Comparison of ENCODE assay signal across 20 cellular contexts in the genomic region with DNA sequence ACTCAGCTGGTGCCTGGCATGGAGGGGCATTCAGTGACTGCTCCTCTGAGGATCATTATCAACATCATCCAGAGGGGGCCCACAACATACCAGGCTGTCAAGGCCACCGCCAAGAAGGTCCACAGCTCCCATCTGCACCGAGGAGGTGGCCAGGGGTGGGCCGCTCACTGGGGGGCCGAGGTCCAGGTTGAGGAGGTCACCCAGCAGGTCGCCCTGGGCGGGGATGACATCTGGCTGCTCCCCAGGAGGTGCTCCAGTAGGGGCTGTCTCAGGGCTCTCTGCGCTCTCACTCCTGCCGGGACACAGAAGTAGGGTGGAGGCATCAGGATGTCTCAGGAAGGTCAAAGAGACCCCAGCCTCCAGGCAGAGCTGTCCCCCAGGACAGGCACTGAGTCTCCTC. TPM values are rescaled to one million over a fixed set of nuclear protein-coding genes. Genes with fewer than 3 reads are reported as not detected.
DNase-seq lines count a peak whose midpoint lies in the region; ATAC-seq and TF ChIP-seq lines count a peak whose summit lies in the region.
"Had no signal": no experiment of that assay in that cellular context is flagged by ENCODE, and none has a peak within 500 bp of the region (broad histone marks: within the 10 kb centered on the region; RNA-seq: fewer than 3 reads in every experiment).

No MANE protein-coding gene starts in this region.

- H3K4ac ChIP-seq in neuronal stem cell (ENCODE audit: low read length): no peak overlapping the region

- H3K9me3 Mint-ChIP-seq in effector memory CD8-positive, alpha-beta T cell: no peaks in the 10 kb centered on the region
- H3K9me3 Mint-ChIP-seq: CD4-positive, CD25-positive, alpha-beta regulatory T cell; CD8-positive, alpha-beta T cell; H9; HFFc6 had no signal

- H3K36me3 Mint-ChIP-seq in effector memory CD8-positive, alpha-beta T cell (ENCODE audit: insufficient read depth): peaks cover 57% of the 10 kb centered on the region

- TF ChIP-seq CTCF in C4-2B (conservative IDR thresholded peaks at IDR 0.05): no peak
- TF ChIP-seq CTCF in PC-3 (conservative IDR thresholded peaks at IDR 0.05; ENCODE audit: low read depth, low read length): no peak

- H4K8ac ChIP-seq in neuronal stem cell (ENCODE audit: low read depth, low read length): no peak overlapping the region

- no peak overlapping the region for H3K4me3 Mint-ChIP-seq in effector memory CD8-positive, alpha-beta T cell
- H3K4me3 Mint-ChIP-seq: B cell; CD4-positive, CD25-positive, alpha-beta regulatory T cell; CD8-positive, alpha-beta T cell; H9; HFFc6 had no signal

- H3K18ac ChIP-seq in neuronal stem cell (ENCODE audit: low read length): no peak overlapping the region

- no peak for ATAC-seq in PC-3
- ATAC-seq in effector memory CD8-positive, alpha-beta T cell (replicated peaks): no peak
- ATAC-seq: CD8-positive, alpha-beta T cell; HCT116 had no signal

- H3K27ac ChIP-seq in C4-2B: peak overlapping the region; percentile 91; the same call in 1 of the 2 replicates
- H3K27ac ChIP-seq in PC-3 (ENCODE audit: low read length): peak overlapping the region; percentile 76
- no peak overlapping the region for H3K27ac ChIP-seq in neuronal stem cell (replicated peaks; ENCODE audit: low read length)
- H3K27ac ChIP-seq in caudate nucleus (ENCODE audit: low read depth, low read length): no peak overlapping the region
- H3K27ac ChIP-seq: GM23248 had no signal

- peak overlapping the region; percentile 49 for H3K23ac ChIP-seq in neuronal stem cell (ENCODE audit: low read depth, low read length, poor library complexity)

- H3K9me3 ChIP-seq in PC-3 (ENCODE audit: low read length): no peaks in the 10 kb centered on the region
- peaks cover 0 to 2% of the 10 kb centered on the region in 2 donors for H3K9me3 ChIP-seq in neuronal stem cell (replicated peaks in 1 of 2; ENCODE audit: control insufficient read depth in 2 of 2, insufficient read depth in 1 of 2, low read depth in 1 of 2, low read length in 2 of 2)
- H3K9me3 ChIP-seq: Caco-2 had no signal

- H3K4me1 Mint-ChIP-seq in effector memory CD8-positive, alpha-beta T cell (ENCODE audit: low read depth in 2 of 2): no peaks in the 10 kb centered on the region
- H3K4me1 Mint-ChIP-seq: B cell; CD4-positive, CD25-positive, alpha-beta regulatory T cell; H9 had no signal

- H3K4me3 ChIP-seq in PC-3 (ENCODE audit: low read length) (no peak overlapping the region), neuronal stem cell (ENCODE audit: low read length in 2 of 2) (no peak overlapping the region)
- H3K4me3 ChIP-seq: GM23248 had no signal

- no peak overlapping the region for H3K27ac Mint-ChIP-seq in effector memory CD8-positive, alpha-beta T cell
- H3K27ac Mint-ChIP-seq: B cell; CD4-positive, CD25-positive, alpha-beta regulatory T cell; CD8-positive, alpha-beta T cell; H9; HFFc6 had no signal

- peaks cover 34% of the 10 kb centered on the region for H3K36me3 ChIP-seq in PC-3 (ENCODE audit: low read depth, low read length)
- H3K36me3 ChIP-seq in neuronal stem cell (replicated peaks in 1 of 2; ENCODE audit: control insufficient read depth in 2 of 2, insufficient read depth in 2 of 2, low read length in 2 of 2): peaks cover 54 to 93% of the 10 kb centered on the region in 2 donors

- H3K9me2 ChIP-seq in PC-3 (replicated peaks; ENCODE audit: low read length): no peaks in the 10 kb centered on the region

- H2BK15ac ChIP-seq in neuronal stem cell (ENCODE audit: low read length): no peak overlapping the region

- POLR2A ChIA-PET in PC-3 (lab: Charles Lee; ENCODE audit: unreplicated experiment): no interaction called here

- no peak overlapping the region for H2AFZ ChIP-seq in PC-3 (ENCODE audit: low read length)
- H2AFZ ChIP-seq in neuronal stem cell (ENCODE audit: low read length): no peak overlapping the region
- H2AFZ ChIP-seq: GM23248 had no signal

- intact Hi-C loops in PC-3 (cut with micrococcal nuclease): no loop called here

- H3F3A ChIP-seq in PC-3 (ENCODE audit: low read length, unreplicated experiment): peaks cover 7% of the 10 kb centered on the region

- no peak overlapping the region for H3K9ac ChIP-seq in PC-3 (ENCODE audit: low read length)
- no peak overlapping the region for H3K9ac ChIP-seq in neuronal stem cell (ENCODE audit: low read depth, low read length, poor library complexity)
- H3K9ac ChIP-seq: GM23248 had no signal

- DNase-seq in PC-3: no peak
- no peak for DNase-seq in neuronal stem cell (ENCODE audit: low spot score)
- no peak for DNase-seq in caudate nucleus (lab: John Stamatoyannopoulos, UW)
- no peak for DNase-seq in effector memory CD8-positive, alpha-beta T cell
- DNase-seq in Ammon's horn (ENCODE audit: low spot score): no peak
- DNase-seq in activated CD4-positive, alpha-beta T cell treated with anti-CD3 and anti-CD28 coated beads, Interleukin-2, amount 50 U/mL, for 48 hours: no peak
- DNase-seq: C1 segment of cervical spinal cord; Caco-2; CD4-positive, CD25-positive, alpha-beta regulatory T cell; CD8-positive, alpha-beta T cell; DMS153; DND-41; GM23248; H9; HFFc6 had no signal

- H3K27me3 ChIP-seq in PC-3 (ENCODE audit: low read length) (no peaks in the 10 kb centered on the region), neuronal stem cell (ENCODE audit: control insufficient read depth in 3 of 3, insufficient read depth in 3 of 3, low read depth in 1 of 3, low read length in 3 of 3) (no peaks in the 10 kb centered on the region)

- H2AK5ac ChIP-seq in neuronal stem cell (ENCODE audit: low read depth, low read length): no peak overlapping the region

- WGBS in neuronal stem cell (ENCODE audit: extremely low coverage in 2 of 2, insufficient read length in 2 of 2, insufficient replicate concordance in 1 of 2), 2 donors: no CpG with 5 or more reads among the region's 8 CpGs

- no peak overlapping the region for H2BK5ac ChIP-seq in neuronal stem cell (ENCODE audit: low read length)

- H3K79me1 ChIP-seq in neuronal stem cell (ENCODE audit: low read depth, low read length): peaks cover 4% of the 10 kb centered on the region

- no peaks in the 10 kb centered on the region for H3K27me3 Mint-ChIP-seq in effector memory CD8-positive, alpha-beta T cell
- H3K27me3 Mint-ChIP-seq: B cell; CD4-positive, CD25-positive, alpha-beta regulatory T cell had no signal

- no peak overlapping the region for H4K91ac ChIP-seq in neuronal stem cell (ENCODE audit: low read depth, low read length, poor library complexity)

- no peaks in the 10 kb centered on the region for H3K79me2 ChIP-seq in PC-3 (ENCODE audit: low read length)

- H3K4me1 ChIP-seq in PC-3 (ENCODE audit: insufficient read depth, low read length): peaks cover 48% of the 10 kb centered on the region
- peaks cover 0 to 3% of the 10 kb centered on the region in 2 donors for H3K4me1 ChIP-seq in neuronal stem cell (ENCODE audit: control insufficient read depth in 2 of 2, insufficient read depth in 1 of 2, low read depth in 1 of 2, low read length in 2 of 2)

- CTCF ChIA-PET in PC-3 (lab: Charles Lee): no interaction called here

- no peaks in the 10 kb centered on the region; the same call in 1 of the 2 replicates for H4K20me1 ChIP-seq in PC-3 (ENCODE audit: low read length)

- H3K4me2 ChIP-seq in PC-3 (ENCODE audit: low read length): no peak overlapping the region
- H3K4me2 ChIP-seq in neuronal stem cell (ENCODE audit: insufficient read depth, low read length, poor library complexity, severe bottlenecking): no peak overlapping the region

- no TSS peak for BruUV-seq in PC-3 (replicated peaks; lab: Mats Ljungman, UMichigan)

- H2BK120ac ChIP-seq in neuronal stem cell (ENCODE audit: low read depth, low read length): no peak overlapping the region

- H3K14ac ChIP-seq in neuronal stem cell (ENCODE audit: low read length): no peak overlapping the region

- no peak overlapping the region for H2BK12ac ChIP-seq in neuronal stem cell (ENCODE audit: low read length)

RNA-seq across cellular contexts. Expression of a gene that starts 25.1 kb away (rescaled TPM):
- total RNA-seq in PC-3 (2014; rRNA removed): 1.4 TPM in 1 of 2 replicates, not detected in the other
- polyA plus RNA-seq in neuronal stem cell (2013, experiment 1 of 2): 0.56 TPM
- 0.53 TPM for polyA plus RNA-seq in neuronal stem cell (2013, experiment 2 of 2)
- total RNA-seq: A172; A673; CD4-positive, CD25-positive, alpha-beta regulatory T cell; GM23248 had no signal
- polyA plus RNA-seq: CD4-positive, CD25-positive, alpha-beta regulatory T cell had no signal

RNA-seq across cellular contexts. Expression of a gene that starts 34.1 kb away (rescaled TPM):
- 58.4 and 75.7 TPM in 2 replicates for total RNA-seq in PC-3 (2014; rRNA removed)
- 7.7 TPM for polyA plus RNA-seq in neuronal stem cell (2013, experiment 1 of 2)
- 7.4 TPM for polyA plus RNA-seq in neuronal stem cell (2013, experiment 2 of 2)
- total RNA-seq: B cell; CD8-positive, alpha-beta T cell had no signal

RNA-seq across cellular contexts. Expression of a gene that starts 47.8 kb away (rescaled TPM):
- 81.2 and 96.4 TPM in 2 replicates for total RNA-seq in PC-3 (2014; rRNA removed)
- 25.9 TPM for polyA plus RNA-seq in neuronal stem cell (2013, experiment 1 of 2)
- polyA plus RNA-seq in neuronal stem cell (2013, experiment 2 of 2): 25.4 TPM

Comparison
In these comparisons a context has a peak if more than half of its experiments do, and no peak if none do; other contexts are left out.
1. H3K27ac ChIP-seq: peak in C4-2B (single experiment) and PC-3 (single experiment); none in neuronal stem cell (single experiment) and caudate nucleus (single experiment).